ENCODE assay signal across 8 cellular contexts in genomic region chr20:2451939-2452732, GRCh38. TPM values are rescaled to one million over a fixed set of nuclear protein-coding genes. Genes with fewer than 3 reads are reported as not detected.
DNase-seq lines count a peak whose midpoint lies in the region; ATAC-seq and TF ChIP-seq lines count a peak whose summit lies in the region.

No MANE protein-coding gene starts in this region.

- no peak for ATAC-seq in CD4-positive, CD25-positive, alpha-beta regulatory T cell (ENCODE audit: low read depth in 2 of 2)
- ATAC-seq in stimulated activated effector memory CD8-positive, alpha-beta T cell treated with anti-CD3 and anti-CD28 coated beads, Interleukin-12 subunit alpha, Interleukin-12 subunit beta, amount 100 ng/mL, for 72 hours = peak; percentile 44
- no peak for ATAC-seq in HG03521 (IDR thresholded peaks at IDR 0.05; ENCODE audit: unreplicated experiment)

- peak; percentile 31 to 61 (median 32) for DNase-seq in CD4-positive, CD25-positive, alpha-beta regulatory T cell
- DNase-seq in HL-60 (ENCODE audit: low read depth in 1 of 2, low spot score in 1 of 2) (peak in 1 of 2 experiments; percentile 68), NCI-H82 treated with DMSO at 0.1 percent for 48 hours (lab: John Stamatoyannopoulos, UW; ENCODE audit: unreplicated experiment) (peak; percentile 63), endodermal cell (peak; percentile 96), midbrain (lab: John Stamatoyannopoulos, UW) (peak; percentile 68)
- DNase-seq in activated CD8-positive, alpha-beta memory T cell treated with anti-CD3 and anti-CD28 coated beads for 1 hour (ENCODE audit: extremely low read depth in 1 of 2, low read depth in 1 of 2) = peak; percentile 22 to 42
- peak; percentile 49 to 82 for DNase-seq in stimulated activated effector memory CD8-positive, alpha-beta T cell treated with anti-CD3 and anti-CD28 coated beads, Interleukin-12 subunit alpha, Interleukin-12 subunit beta, amount 100 ng/mL, for 72 hours (ENCODE audit: low spot score in 2 of 2)

- no peaks in the 10 kb centered on the region for H3K27me3 Mint-ChIP-seq in CD4-positive, CD25-positive, alpha-beta regulatory T cell
- H3K27me3 Mint-ChIP-seq in endodermal cell (ENCODE audit: insufficient read depth) = no peaks in the 10 kb centered on the region

- H3K4me1 Mint-ChIP-seq in CD4-positive, CD25-positive, alpha-beta regulatory T cell = peaks cover 6 to 12% (median 8%) of the 10 kb centered on the region in 4 donors
- H3K4me1 Mint-ChIP-seq in endodermal cell = no peaks in the 10 kb centered on the region
- peaks cover 36% of the 10 kb centered on the region for H3K4me1 Mint-ChIP-seq in stimulated activated effector memory CD8-positive, alpha-beta T cell treated with anti-CD3 and anti-CD28 coated beads, Interleukin-12 subunit alpha, Interleukin-12 subunit beta, amount 100 ng/mL, for 72 hours

- peak; percentile 80 for TF ChIP-seq CTCF in HL-60 (IDR thresholded peaks at IDR 0.05; ENCODE audit: insufficient read depth, low read length)
- peak; percentile 93 for TF ChIP-seq CTCF in endodermal cell (conservative IDR thresholded peaks at IDR 0.05)

- no peak overlapping the region for H3K9ac ChIP-seq in endodermal cell (ENCODE audit: extremely low read depth, low read length, poor library complexity, severe bottlenecking)

- WGBS in endodermal cell (ENCODE audit: insufficient coverage in 1 of 2, insufficient read length in 1 of 2), 2 experiments = 63 to 78% methylated on average over 4 to 8 of the region's 8 CpGs

- peaks cover 0 to 1% (median 0%) of the 10 kb centered on the region in 7 donors for H3K9me3 Mint-ChIP-seq in CD4-positive, CD25-positive, alpha-beta regulatory T cell
- no peaks in the 10 kb centered on the region for H3K9me3 Mint-ChIP-seq in endodermal cell
- H3K9me3 Mint-ChIP-seq in stimulated activated effector memory CD8-positive, alpha-beta T cell treated with anti-CD3 and anti-CD28 coated beads, Interleukin-12 subunit alpha, Interleukin-12 subunit beta, amount 100 ng/mL, for 72 hours = no peaks in the 10 kb centered on the region

- no peaks in the 10 kb centered on the region for H3K27me3 ChIP-seq in CD4-positive, CD25-positive, alpha-beta regulatory T cell (ENCODE audit: control insufficient read depth, insufficient read depth, low read length)
- no peaks in the 10 kb centered on the region for H3K27me3 ChIP-seq in HL-60 (ENCODE audit: insufficient read depth, poor library complexity, severe bottlenecking)
- H3K27me3 ChIP-seq in endodermal cell (ENCODE audit: control insufficient read depth, insufficient read depth, low read length, poor library complexity, severe bottlenecking) = no peaks in the 10 kb centered on the region

- H3K36me3 ChIP-seq in CD4-positive, CD25-positive, alpha-beta regulatory T cell (ENCODE audit: control insufficient read depth, insufficient read depth, low read length) = no peaks in the 10 kb centered on the region
- H3K36me3 ChIP-seq in endodermal cell (ENCODE audit: control insufficient read depth, insufficient read depth, low read length) = no peaks in the 10 kb centered on the region

- no peaks in the 10 kb centered on the region for H3K9me3 ChIP-seq in CD4-positive, CD25-positive, alpha-beta regulatory T cell (ENCODE audit: control insufficient read depth in 2 of 2, low read length in 2 of 2)
- no peaks in the 10 kb centered on the region for H3K9me3 ChIP-seq in endodermal cell (ENCODE audit: control insufficient read depth, low read length)

- peaks cover 3% of the 10 kb centered on the region for H3K36me3 Mint-ChIP-seq in CD4-positive, CD25-positive, alpha-beta regulatory T cell
- no peaks in the 10 kb centered on the region for H3K36me3 Mint-ChIP-seq in endodermal cell (ENCODE audit: low read depth)
- peaks cover 24% of the 10 kb centered on the region for H3K36me3 Mint-ChIP-seq in stimulated activated effector memory CD8-positive, alpha-beta T cell treated with anti-CD3 and anti-CD28 coated beads, Interleukin-12 subunit alpha, Interleukin-12 subunit beta, amount 100 ng/mL, for 72 hours

- H3K4me3 Mint-ChIP-seq in CD4-positive, CD25-positive, alpha-beta regulatory T cell = no peak overlapping the region
- no peak overlapping the region for H3K4me3 Mint-ChIP-seq in endodermal cell
- no peak overlapping the region for H3K4me3 Mint-ChIP-seq in stimulated activated effector memory CD8-positive, alpha-beta T cell treated with anti-CD3 and anti-CD28 coated beads, Interleukin-12 subunit alpha, Interleukin-12 subunit beta, amount 100 ng/mL, for 72 hours

- H3K27ac Mint-ChIP-seq in CD4-positive, CD25-positive, alpha-beta regulatory T cell = no peak overlapping the region
- H3K27ac Mint-ChIP-seq in endodermal cell = no peak overlapping the region
- H3K27ac Mint-ChIP-seq in stimulated activated effector memory CD8-positive, alpha-beta T cell treated with anti-CD3 and anti-CD28 coated beads, Interleukin-12 subunit alpha, Interleukin-12 subunit beta, amount 100 ng/mL, for 72 hours = no peak overlapping the region

- no peak overlapping the region for H3K27ac ChIP-seq in CD4-positive, CD25-positive, alpha-beta regulatory T cell (ENCODE audit: insufficient read depth, low read length, poor library complexity, severe bottlenecking)
- no peak overlapping the region for H3K27ac ChIP-seq in HL-60 (replicated peaks)
- H3K27ac ChIP-seq in endodermal cell (ENCODE audit: low read depth, low read length) = no peak overlapping the region

- H3K4me3 ChIP-seq in CD4-positive, CD25-positive, alpha-beta regulatory T cell (ENCODE audit: low read depth, low read length) = no peak overlapping the region
- H3K4me3 ChIP-seq in HL-60 (replicated peaks; ENCODE audit: insufficient read depth, low read length) (no peak overlapping the region), endodermal cell (ENCODE audit: low read length) (no peak overlapping the region)

- no peaks in the 10 kb centered on the region for H3K4me1 ChIP-seq in CD4-positive, CD25-positive, alpha-beta regulatory T cell (ENCODE audit: control insufficient read depth, insufficient read depth, low read length, poor library complexity, severe bottlenecking)
- no peaks in the 10 kb centered on the region for H3K4me1 ChIP-seq in endodermal cell (ENCODE audit: control insufficient read depth, insufficient read depth, low read length)

RNA-seq across cellular contexts. Expression of gene SNRPB, which starts 18.5 kb away (rescaled TPM):
- 132 TPM for total RNA-seq in CD4-positive, CD25-positive, alpha-beta regulatory T cell
- polyA plus RNA-seq in CD4-positive, CD25-positive, alpha-beta regulatory T cell = 100 to 1,000 TPM; 276 to 370 (median 300) TPM
- 100 to 1,000 TPM; 277 to 310 TPM for total RNA-seq in endodermal cell
- 339 TPM for polyA plus RNA-seq in endodermal cell (2013, experiment 1 of 2)
- 323 TPM for polyA plus RNA-seq in endodermal cell (2013, experiment 2 of 2)

RNA-seq across cellular contexts. Expression of gene ZNF343, which starts 56.6 kb away (rescaled TPM):
- 3.8 TPM for total RNA-seq in CD4-positive, CD25-positive, alpha-beta regulatory T cell
- 1 to 10 TPM; 2.5 to 4.8 (median 3.3) TPM for polyA plus RNA-seq in CD4-positive, CD25-positive, alpha-beta regulatory T cell
- total RNA-seq in endodermal cell = 10 to 100 TPM in 1 of 2 donors, 1 to 10 TPM in 1; 6.9 to 10.1 TPM
- 6.7 TPM for polyA plus RNA-seq in endodermal cell (2013, experiment 1 of 2)
- polyA plus RNA-seq in endodermal cell (2013, experiment 2 of 2) = 5.4 TPM
